ENCODE assay signal across 16 cellular contexts in genomic region chr3:64837126-64837738, GRCh38.
DNase-seq lines count a peak whose midpoint lies in the region; ATAC-seq and TF ChIP-seq lines count a peak whose summit lies in the region.
"Had no signal": no experiment of that assay in that cellular context is flagged by ENCODE, and none has a peak within 500 bp of the region (broad histone marks: within the 10 kb centered on the region; RNA-seq: fewer than 3 reads in every experiment).

No MANE protein-coding gene starts in this region.

- TF ChIP-seq POLR2A in esophagus muscularis mucosa (IDR thresholded peaks at IDR 0.05; ENCODE audit: low read depth): no peak
- TF ChIP-seq POLR2A in sigmoid colon (IDR thresholded peaks at IDR 0.05): no peak

- no peaks in the 10 kb centered on the region for H3K4me1 Mint-ChIP-seq in CD8-positive, alpha-beta T cell (ENCODE audit: low read depth)
- H3K4me1 Mint-ChIP-seq: CD14-positive monocyte had no signal

- H3K9ac ChIP-seq in muscle layer of colon (ENCODE audit: low read length) (no peak overlapping the region), smooth muscle cell (ENCODE audit: low read depth) (no peak overlapping the region)

- no peak overlapping the region for H3K4me2 ChIP-seq in smooth muscle cell

- no peak for ATAC-seq in GM18511 (IDR thresholded peaks at IDR 0.05; ENCODE audit: unreplicated experiment)
- ATAC-seq in CD8-positive, alpha-beta T cell: no peak

- H3K27ac ChIP-seq in ascending aorta (peak overlapping the region; percentile 61 to 75), esophagus muscularis mucosa (replicated peaks in 1 of 4) (peak overlapping the region; percentile 35 to 77 (median 70)), muscle layer of colon (ENCODE audit: low read depth, low read length) (peak overlapping the region; percentile 35), sigmoid colon (peak overlapping the region; percentile 29 to 67 (median 59)), smooth muscle cell (ENCODE audit: low read depth) (no peak overlapping the region)
- H3K27ac ChIP-seq in CD8-positive, alpha-beta T cell (ENCODE audit: low read depth, low read length): no peak overlapping the region

- no peak for TF ChIP-seq CTCF in ascending aorta (IDR thresholded peaks at IDR 0.05)
- no peak for TF ChIP-seq CTCF in esophagus muscularis mucosa (IDR thresholded peaks at IDR 0.05)
- TF ChIP-seq CTCF in sigmoid colon (IDR thresholded peaks at IDR 0.05): no peak
- TF ChIP-seq CTCF in CD8-positive, alpha-beta T cell (IDR thresholded peaks at IDR 0.05): no peak
- TF ChIP-seq CTCF in smooth muscle cell (IDR thresholded peaks at IDR 0.05; ENCODE audit: borderline replicate concordance, insufficient read depth, poor library complexity, severe bottlenecking): no peak

- 54% methylated on average over 2 of the region's 2 CpGs for WGBS in esophagus muscularis mucosa
- 90 to 93% methylated on average over 2 of the region's 2 CpGs for WGBS in sigmoid colon, 2 donors
- WGBS in smooth muscle cell (ENCODE audit: low lambda C conversion rate): 98% methylated on average over 2 of the region's 2 CpGs

- no peak for TF ChIP-seq EP300 in esophagus muscularis mucosa (IDR thresholded peaks at IDR 0.05)
- TF ChIP-seq EP300 in sigmoid colon (IDR thresholded peaks at IDR 0.05): peak in 1 of 4 donors; percentile 71

- DNase-seq in ascending aorta (ENCODE audit: low spot score in 2 of 2) (peak in 1 of 2 donors; percentile 71), esophagus muscularis mucosa (ENCODE audit: extremely low spot score) (no peak), sigmoid colon (no peak), NCI-H2029 (lab: John Stamatoyannopoulos, UW) (no peak), smooth muscle cell (lab: John Stamatoyannopoulos, UW; ENCODE audit: unreplicated experiment) (no peak)
- DNase-seq in CD8-positive, alpha-beta T cell: no peak
- DNase-seq: Caco-2, HCEC 1CT, Karpas-422, NCI-H1105 treated with DMSO at 0.1 percent for 48 hours, NCI-H1930, NCI-H2171 treated with DMSO at 0.1 percent for 48 hours, NCI-H510A had no signal

- POLR2A ChIA-PET in CD8-positive, alpha-beta T cell (lab: Charles Lee): no interaction called here

- intact Hi-C loops in ascending aorta (cut with DNase I): no loop called here
- intact Hi-C loops in esophagus muscularis mucosa (cut with DNase I): no loop called here
- intact Hi-C loops in sigmoid colon (cut with DNase I): loop anchor here (10.0 kb wide), 1 partner anchor 302 kb away; no protein-coding TSS in a partner anchor
- intact Hi-C loops in CD8-positive, alpha-beta T cell (cut with DNase I, micrococcal nuclease): no loop called here

- H3K27me3 ChIP-seq in ascending aorta (no peaks in the 10 kb centered on the region), esophagus muscularis mucosa (no peaks in the 10 kb centered on the region), muscle layer of colon (ENCODE audit: control insufficient read depth in 1 of 2, insufficient read depth in 2 of 2, low read length in 2 of 2) (no peaks in the 10 kb centered on the region), sigmoid colon (no peaks in the 10 kb centered on the region), smooth muscle cell (ENCODE audit: low read depth) (no peaks in the 10 kb centered on the region)
- H3K27me3 ChIP-seq in CD8-positive, alpha-beta T cell (ENCODE audit: insufficient read depth, low read length): no peaks in the 10 kb centered on the region

- no peak overlapping the region for H3K4me3 Mint-ChIP-seq in CD8-positive, alpha-beta T cell
- H3K4me3 Mint-ChIP-seq: CD14-positive monocyte had no signal

- no peaks in the 10 kb centered on the region for H4K20me1 ChIP-seq in smooth muscle cell (ENCODE audit: low read depth)

- H3K9me3 Mint-ChIP-seq in CD8-positive, alpha-beta T cell: no peaks in the 10 kb centered on the region

- H3K36me3 Mint-ChIP-seq in CD8-positive, alpha-beta T cell: no peaks in the 10 kb centered on the region
- H3K36me3 Mint-ChIP-seq: CD14-positive monocyte had no signal

- H3K79me2 ChIP-seq in smooth muscle cell (ENCODE audit: low read depth): no peaks in the 10 kb centered on the region

- H3K27me3 Mint-ChIP-seq in CD8-positive, alpha-beta T cell (ENCODE audit: low read depth): no peaks in the 10 kb centered on the region

- no peaks in the 10 kb centered on the region for H3F3A ChIP-seq in smooth muscle cell (ENCODE audit: low read depth)

- H3K4me3 ChIP-seq in ascending aorta: no peak overlapping the region
- H3K4me3 ChIP-seq in esophagus muscularis mucosa: no peak overlapping the region
- H3K4me3 ChIP-seq in muscle layer of colon (ENCODE audit: low read depth in 1 of 2, low read length in 2 of 2): no peak overlapping the region
- no peak overlapping the region for H3K4me3 ChIP-seq in sigmoid colon
- H3K4me3 ChIP-seq in CD8-positive, alpha-beta T cell (ENCODE audit: low read depth, low read length): no peak overlapping the region
- H3K4me3 ChIP-seq in smooth muscle cell: no peak overlapping the region

- H3K9me3 ChIP-seq in ascending aorta: no peaks in the 10 kb centered on the region
- H3K9me3 ChIP-seq in esophagus muscularis mucosa: no peaks in the 10 kb centered on the region
- no peaks in the 10 kb centered on the region for H3K9me3 ChIP-seq in muscle layer of colon (ENCODE audit: low read length)
- H3K9me3 ChIP-seq in sigmoid colon: no peaks in the 10 kb centered on the region
- H3K9me3 ChIP-seq in CD8-positive, alpha-beta T cell (ENCODE audit: low read length): no peaks in the 10 kb centered on the region
- H3K9me3 ChIP-seq in smooth muscle cell (replicated peaks; ENCODE audit: low read depth): no peaks in the 10 kb centered on the region
- H3K9me3 ChIP-seq: Caco-2 had no signal

- H3K4me1 ChIP-seq in ascending aorta (peaks cover 5 to 6% of the 10 kb centered on the region in 2 donors), esophagus muscularis mucosa (peaks cover 0 to 28% (median 19%) of the 10 kb centered on the region in 4 donors), muscle layer of colon (ENCODE audit: insufficient read depth, low read length) (peaks cover 13% of the 10 kb centered on the region), sigmoid colon (peaks cover 0 to 17% (median 11%) of the 10 kb centered on the region in 4 donors), smooth muscle cell (ENCODE audit: low read depth) (no peaks in the 10 kb centered on the region)
- no peaks in the 10 kb centered on the region for H3K4me1 ChIP-seq in CD8-positive, alpha-beta T cell (ENCODE audit: insufficient read depth, low read length)
- H3K4me1 ChIP-seq: Caco-2 had no signal

- H3K36me3 ChIP-seq in ascending aorta (no peaks in the 10 kb centered on the region), esophagus muscularis mucosa (no peaks in the 10 kb centered on the region), muscle layer of colon (ENCODE audit: insufficient read depth, low read length) (no peaks in the 10 kb centered on the region), sigmoid colon (peaks cover 0 to 6% (median 0%) of the 10 kb centered on the region in 4 donors), smooth muscle cell (ENCODE audit: low read depth) (no peaks in the 10 kb centered on the region)
- no peaks in the 10 kb centered on the region for H3K36me3 ChIP-seq in CD8-positive, alpha-beta T cell (ENCODE audit: insufficient read depth, low read length)

- CTCF ChIA-PET in CD8-positive, alpha-beta T cell (lab: Charles Lee): no interaction called here

- no peak overlapping the region for H3K27ac Mint-ChIP-seq in CD8-positive, alpha-beta T cell
- H3K27ac Mint-ChIP-seq: CD14-positive monocyte had no signal

- H2AFZ ChIP-seq in smooth muscle cell (ENCODE audit: low read depth): no peak overlapping the region

Comparison
In these comparisons a context has a peak if more than half of its experiments do, and no peak if none do; other contexts are left out.
1. H3K27ac ChIP-seq: peak in ascending aorta (2 of 2), esophagus muscularis mucosa (4 of 4), muscle layer of colon (single experiment) and sigmoid colon (4 of 4); none in CD8-positive, alpha-beta T cell (single experiment) and smooth muscle cell (single experiment).